15 cellular contexts compared by ENCODE assay signal in genomic region chr6:36578030-36578825, GRCh38. TPM values are rescaled to one million over a fixed set of nuclear protein-coding genes. Genes with fewer than 3 reads are reported as not detected.
DNase-seq lines count a peak whose midpoint lies in the region; ATAC-seq, FAIRE-seq and TF ChIP-seq lines count a peak whose summit lies in the region.
"Had no signal": no experiment of that assay in that cellular context is flagged by ENCODE, and none has a peak within 500 bp of the region (broad histone marks: within the 10 kb centered on the region; RNA-seq: fewer than 3 reads in every experiment).

No MANE protein-coding gene starts in this region.

- DNase-seq in A549 (ENCODE audit: low read depth in 1 of 2, low spot score in 1 of 2), result no peak
- peak; percentile 26 for DNase-seq in OCI-M1 (lab: John Stamatoyannopoulos, UW)
- DNase-seq in effector memory CD8-positive, alpha-beta T cell, result no peak
- DNase-seq in ACHN, result no peak
- no peak for DNase-seq in effector CD4-positive, alpha-beta T cell
- DNase-seq: DMS153, hypothalamus, left ventricle myocardium superior, NCI-H1048, nucleus accumbens had no signal

- H3K4me3 Mint-ChIP-seq in effector memory CD8-positive, alpha-beta T cell, result no peak overlapping the region

- CTCF ChIA-PET in A549 (lab: Yijun Ruan, JAX), result interaction anchor here (0.7 to 2.2 kb wide), 5 partner anchors 30 to 1872 kb away, joined by 3 to 8 read pairs (median 3); no protein-coding TSS in a partner anchor

- no peaks in the 10 kb centered on the region for H3K9me3 ChIP-seq in A549
- no peaks in the 10 kb centered on the region for H3K9me3 ChIP-seq in neutrophil

- TF ChIP-seq EP300 in A549 (IDR thresholded peaks at IDR 0.05), result no peak

- H3K4me1 ChIP-seq in A549, result peaks cover 44% of the 10 kb centered on the region
- H3K4me1 ChIP-seq in neutrophil (ENCODE audit: control insufficient read depth in 1 of 2, insufficient read depth in 1 of 2, low read depth in 1 of 2, low read length in 1 of 2), result peaks cover 35 to 36% of the 10 kb centered on the region in 2 experiments

- in situ Hi-C loops in ACHN (cut with HindIII; ENCODE audit: low pct_ligation_motif_present, low pct_unique_long_range_greater_than_20kb, low sequenced_read_pairs), result no loop called here

- no peaks in the 10 kb centered on the region for H3K27me3 Mint-ChIP-seq in effector memory CD8-positive, alpha-beta T cell

- peaks cover 0 to 2% of the 10 kb centered on the region in 2 donors for H3K4me1 Mint-ChIP-seq in effector memory CD8-positive, alpha-beta T cell (ENCODE audit: low read depth in 2 of 2)

- WGBS in A549 (ENCODE audit: missing lambda C conversion rate), result 96% methylated on average over 9 of the region's 9 CpGs

- TF ChIP-seq RAD21 in A549 (conservative IDR thresholded peaks at IDR 0.05 in 1 of 2, IDR thresholded peaks at IDR 0.05 in 1 of 2), result no peak

- H3K36me3 ChIP-seq in neutrophil, result no peaks in the 10 kb centered on the region

- peak overlapping the region; percentile 77 for H3K4me2 ChIP-seq in A549

- H3K36me3 Mint-ChIP-seq in effector memory CD8-positive, alpha-beta T cell (ENCODE audit: insufficient read depth), result no peaks in the 10 kb centered on the region

- FAIRE-seq in A549 (lab: Jason Lieb, UNC), result no peak
- FAIRE-seq: endothelial cell of umbilical vein had no signal

- POLR2A ChIA-PET in A549 (lab: Yijun Ruan, JAX), result interaction anchor here (0.7 kb wide), 2 partner anchors 32 to 301 kb away, joined by 3 to 5 read pairs; no protein-coding TSS in a partner anchor

- peak overlapping the region; percentile 77 to 88 for H3K27ac ChIP-seq in A549
- peak overlapping the region; percentile 86 for H3K27ac ChIP-seq in neutrophil

- ATAC-seq in A549 (peak in 1 of 2 experiments; percentile 8; a peak in 1 of 6 replicates), GM21619 (IDR thresholded peaks at IDR 0.05; ENCODE audit: unreplicated experiment) (no peak), GM18519 (IDR thresholded peaks at IDR 0.05; ENCODE audit: low FRiP score, unreplicated experiment) (no peak)
- ATAC-seq in effector memory CD8-positive, alpha-beta T cell (replicated peaks), result no peak
- ATAC-seq: left ventricle myocardium superior had no signal

- no peak for TF ChIP-seq POLR2A in A549 (IDR thresholded peaks at IDR 0.05; ENCODE audit: low read length)

- H3K27me3 ChIP-seq in neutrophil, result no peaks in the 10 kb centered on the region

- H3K4me3 ChIP-seq in A549 (no peak overlapping the region), neutrophil (ENCODE audit: low read depth in 1 of 2, low read length in 1 of 2) (no peak overlapping the region)

- H3K27ac Mint-ChIP-seq in effector memory CD8-positive, alpha-beta T cell, result peak overlapping the region; percentile 2 to 16
- H3K27ac Mint-ChIP-seq: activated T-helper 2 cell treated with anti-CD3 and anti-CD28 coated beads, Interferon-gamma antibody, Interleukin-2, Interleukin-4, amounts not matched to agents 10 μg/mL and 5 μg/mL and 100 μg/mL, durations not matched to agents 14 hours and 24 hours and 36 hours had no signal

- TF ChIP-seq CTCF in A549 (IDR thresholded peaks at IDR 0.05) (no peak), neutrophil (IDR thresholded peaks at IDR 0.05) (no peak)

- no peaks in the 10 kb centered on the region for H3K9me3 Mint-ChIP-seq in effector memory CD8-positive, alpha-beta T cell

TF ChIP-seq in A549, 52 proteins besides CTCF, POLR2A, EP300 and RAD21:
- no peak for TF ChIP-seq PBX3 (IDR thresholded peaks at IDR 0.05)
- no peak for TF ChIP-seq RCOR1 (IDR thresholded peaks at IDR 0.05; ENCODE audit: low read depth, low read length)
- no peak for TF ChIP-seq ZFP36 (IDR thresholded peaks at IDR 0.05; ENCODE audit: borderline replicate concordance, partially characterized antibody)

RNA-seq across cellular contexts. Expression of gene SRSF3, which starts 15.9 kb away (rescaled TPM):
- polyA plus RNA-seq in A549 (2011; rRNA removed) (339 and 652 TPM in 2 replicates), A549 (2017; fragmentation: RNase III; extraction: RNeasy Plus Mini Kit Qiagen cat#74134 plus additional on column Dnase treatment) (582 to 629 TPM (median 605 TPM) in 3 replicates)
- 383 and 445 TPM in 2 replicates for polyA plus RNA-seq in A549 (2012; cell fraction: cytosol; rRNA removed)
- polyA plus RNA-seq in A549 (2012; cell fraction: nucleus; rRNA removed), result 207 and 251 TPM in 2 replicates
- polyA minus RNA-seq in A549 (2011; rRNA and poly(A)+ RNA removed), result 152 and 175 TPM in 2 replicates

RNA-seq across cellular contexts. Expression of gene STK38, which starts 30.9 kb away (rescaled TPM):
- polyA plus RNA-seq in A549 (2011; rRNA removed) (30.0 and 30.7 TPM in 2 replicates), A549 (2017; fragmentation: RNase III; extraction: RNeasy Plus Mini Kit Qiagen cat#74134 plus additional on column Dnase treatment) (30.9 to 31.6 TPM (median 31.0 TPM) in 3 replicates)
- polyA plus RNA-seq in A549 (2012; cell fraction: cytosol; rRNA removed), result 7.9 and 10.0 TPM in 2 replicates
- polyA plus RNA-seq in A549 (2012; cell fraction: nucleus; rRNA removed), result 11.2 and 17.9 TPM in 2 replicates
- 9.8 and 11.4 TPM in 2 replicates for polyA minus RNA-seq in A549 (2011; rRNA and poly(A)+ RNA removed)
